In the genomic region with DNA sequence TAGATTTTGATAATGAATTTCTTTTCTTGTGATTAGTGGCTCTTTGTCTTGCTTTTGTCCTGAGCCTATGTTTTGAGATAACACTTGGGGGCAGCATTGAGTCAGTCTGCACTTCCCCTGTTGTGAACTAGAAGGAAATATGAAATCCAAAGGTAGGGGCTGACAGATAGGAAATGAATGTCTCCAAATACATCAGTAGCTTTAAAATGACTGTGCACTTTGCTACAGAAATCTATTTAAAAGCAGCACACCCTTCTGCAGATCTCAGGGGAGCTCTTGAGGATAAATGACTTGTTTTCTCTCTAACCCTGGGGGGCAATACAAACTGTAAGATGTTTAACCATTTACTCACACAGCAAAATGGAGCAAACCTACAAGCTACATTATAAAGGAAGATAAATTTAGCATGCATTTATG, we compare ENCODE assay signal across 8 cellular contexts.
DNase-seq lines count a peak whose midpoint lies in the region; ATAC-seq and TF ChIP-seq lines count a peak whose summit lies in the region.

No MANE protein-coding gene starts in this region.

- no peak overlapping the region for H3K9ac ChIP-seq in SU-DHL-6 (ENCODE audit: low read length)

- TF ChIP-seq CTCF in activated CD8-positive, alpha-beta T cell treated with anti-CD3 and anti-CD28 coated beads for 36 hours (IDR thresholded peaks at IDR 0.05): peak; percentile 57
- TF ChIP-seq CTCF in SU-DHL-6 (IDR thresholded peaks at IDR 0.05; ENCODE audit: insufficient read depth, low read length, poor library complexity, severe bottlenecking) (peak; percentile 45), left lung (IDR thresholded peaks at IDR 0.05) (peak; percentile 22 to 25)

- no peaks in the 10 kb centered on the region for H3K9me2 ChIP-seq in SU-DHL-6 (replicated peaks; ENCODE audit: insufficient read depth, low read length)

- H3K4me1 Mint-ChIP-seq in activated CD8-positive, alpha-beta T cell treated with anti-CD3 and anti-CD28 coated beads for 36 hours (ENCODE audit: low read depth): no peaks in the 10 kb centered on the region
- H3K4me1 Mint-ChIP-seq in activated CD8-positive, alpha-beta T cell treated with anti-CD3 and anti-CD28 coated beads, Interleukin-2, amount 10 ng/mL, durations not matched to agents 7 days and 5 days (ENCODE audit: low read depth): no peaks in the 10 kb centered on the region
- no peaks in the 10 kb centered on the region for H3K4me1 Mint-ChIP-seq in activated T-helper 1 cell treated with anti-CD3 and anti-CD28 coated beads, Interleukin-12 subunit alpha, Interleukin-12 subunit beta, Interleukin-2, Interleukin-4 antibody, amounts not matched to agents 30 ng/mL and 10 ng/mL and 1 ng/mL, durations not matched to agents 14 hours and 24 hours and 36 hours (ENCODE audit: low read depth)
- no peaks in the 10 kb centered on the region for H3K4me1 Mint-ChIP-seq in natural killer cell treated with Interleukin-12 subunit alpha and Interleukin-12 subunit beta and Interleukin-15 and Interleukin-18, amount 100 ng/mL, for 72 hours (ENCODE audit: low read depth in 2 of 2)

- H3K4me3 ChIP-seq in SU-DHL-6 (ENCODE audit: insufficient read depth, low read length, poor library complexity, severe bottlenecking) (no peak overlapping the region), left lung (no peak overlapping the region)

- H3K27ac Mint-ChIP-seq in activated CD8-positive, alpha-beta T cell treated with anti-CD3 and anti-CD28 coated beads for 36 hours: no peak overlapping the region
- no peak overlapping the region for H3K27ac Mint-ChIP-seq in activated CD8-positive, alpha-beta T cell treated with anti-CD3 and anti-CD28 coated beads, Interleukin-2, amount 10 ng/mL, durations not matched to agents 7 days and 5 days
- no peak overlapping the region for H3K27ac Mint-ChIP-seq in activated T-helper 1 cell treated with anti-CD3 and anti-CD28 coated beads, Interleukin-12 subunit alpha, Interleukin-12 subunit beta, Interleukin-2, Interleukin-4 antibody, amounts not matched to agents 30 ng/mL and 10 ng/mL and 1 ng/mL, durations not matched to agents 14 hours and 24 hours and 36 hours
- no peak overlapping the region for H3K27ac Mint-ChIP-seq in natural killer cell treated with Interleukin-12 subunit alpha and Interleukin-12 subunit beta and Interleukin-15 and Interleukin-18, amount 100 ng/mL, for 72 hours

- CTCF ChIA-PET in activated CD8-positive, alpha-beta T cell treated with anti-CD3 and anti-CD28 coated beads for 36 hours (lab: Charles Lee): interaction anchor here (1.7 kb wide), 1 partner anchor 9 kb away, joined by 4 read pairs; no protein-coding TSS in a partner anchor
- CTCF ChIA-PET in activated CD8-positive, alpha-beta T cell treated with anti-CD3 and anti-CD28 coated beads, Interleukin-2, amount 10 ng/mL, durations not matched to agents 7 days and 5 days (lab: Charles Lee): interaction anchor here (0.6 to 1.0 kb wide), 3 partner anchors 10 to 117 kb away, joined by 3 read pairs; no protein-coding TSS in a partner anchor

- peak; percentile 19 for DNase-seq in activated CD8-positive, alpha-beta T cell treated with anti-CD3 and anti-CD28 coated beads for 36 hours
- no peak for DNase-seq in activated CD8-positive, alpha-beta T cell treated with anti-CD3 and anti-CD28 coated beads, Interleukin-2, amount 10 ng/mL, durations not matched to agents 7 days and 5 days
- peak; percentile 51 for DNase-seq in NCI-H1105 (lab: John Stamatoyannopoulos, UW)
- no peak for DNase-seq in left lung
- DNase-seq in activated T-helper 1 cell treated with anti-CD3 and anti-CD28 coated beads, Interleukin-12 subunit alpha, Interleukin-12 subunit beta, Interleukin-2, Interleukin-4 antibody, amounts not matched to agents 30 ng/mL and 10 ng/mL and 1 ng/mL, durations not matched to agents 14 hours and 24 hours and 36 hours (ENCODE audit: low spot score): no peak
- no peak for DNase-seq in stimulated activated CD4-positive, alpha-beta T cell treated with anti-CD3 and anti-CD28 coated beads, Interleukin-4, amount 100 ng/mL, for 1 hour
- DNase-seq in natural killer cell treated with Interleukin-12 subunit alpha and Interleukin-12 subunit beta and Interleukin-15 and Interleukin-18, amount 100 ng/mL, for 72 hours (ENCODE audit: low spot score): no peak

- ATAC-seq in activated CD8-positive, alpha-beta T cell treated with anti-CD3 and anti-CD28 coated beads for 36 hours: no peak
- no peak for ATAC-seq in activated CD8-positive, alpha-beta T cell treated with anti-CD3 and anti-CD28 coated beads, Interleukin-2, amount 10 ng/mL, durations not matched to agents 7 days and 5 days
- peak; percentile 52 for ATAC-seq in left lung
- no peak for ATAC-seq in natural killer cell treated with Interleukin-12 subunit alpha and Interleukin-12 subunit beta and Interleukin-15 and Interleukin-18, amount 100 ng/mL, for 72 hours

- intact Hi-C loops in activated CD8-positive, alpha-beta T cell treated with anti-CD3 and anti-CD28 coated beads for 36 hours (cut with micrococcal nuclease): no loop called here
- intact Hi-C loops in left lung (cut with DNase I): no loop called here
- intact Hi-C loops in activated T-helper 1 cell treated with anti-CD3 and anti-CD28 coated beads, Interleukin-12 subunit alpha, Interleukin-12 subunit beta, Interleukin-2, Interleukin-4 antibody, amounts not matched to agents 30 ng/mL and 10 ng/mL and 1 ng/mL, durations not matched to agents 14 hours and 24 hours and 36 hours (cut with micrococcal nuclease): no loop called here

- no peaks in the 10 kb centered on the region for H3K9me3 Mint-ChIP-seq in activated CD8-positive, alpha-beta T cell treated with anti-CD3 and anti-CD28 coated beads for 36 hours
- H3K9me3 Mint-ChIP-seq in activated CD8-positive, alpha-beta T cell treated with anti-CD3 and anti-CD28 coated beads, Interleukin-2, amount 10 ng/mL, durations not matched to agents 7 days and 5 days (ENCODE audit: insufficient read depth): no peaks in the 10 kb centered on the region
- no peaks in the 10 kb centered on the region for H3K9me3 Mint-ChIP-seq in activated T-helper 1 cell treated with anti-CD3 and anti-CD28 coated beads, Interleukin-12 subunit alpha, Interleukin-12 subunit beta, Interleukin-2, Interleukin-4 antibody, amounts not matched to agents 30 ng/mL and 10 ng/mL and 1 ng/mL, durations not matched to agents 14 hours and 24 hours and 36 hours
- H3K9me3 Mint-ChIP-seq in natural killer cell treated with Interleukin-12 subunit alpha and Interleukin-12 subunit beta and Interleukin-15 and Interleukin-18, amount 100 ng/mL, for 72 hours: no peaks in the 10 kb centered on the region

- no peaks in the 10 kb centered on the region for H3K36me3 ChIP-seq in SU-DHL-6 (ENCODE audit: low read length)
- H3K36me3 ChIP-seq in left lung: no peaks in the 10 kb centered on the region

- H3F3A ChIP-seq in SU-DHL-6 (ENCODE audit: insufficient read depth): no peaks in the 10 kb centered on the region

- no peaks in the 10 kb centered on the region for H3K27me3 ChIP-seq in SU-DHL-6 (ENCODE audit: low read length)
- no peaks in the 10 kb centered on the region for H3K27me3 ChIP-seq in left lung

- no peak overlapping the region for H2AFZ ChIP-seq in SU-DHL-6 (ENCODE audit: low read depth, low read length, severe bottlenecking)

- no peak overlapping the region for H3K27ac ChIP-seq in SU-DHL-6 (ENCODE audit: low read depth, low read length)
- no peak overlapping the region for H3K27ac ChIP-seq in left lung

- H3K79me2 ChIP-seq in SU-DHL-6 (ENCODE audit: insufficient read depth, low read length): no peaks in the 10 kb centered on the region

- no peak overlapping the region for H3K4me3 Mint-ChIP-seq in activated CD8-positive, alpha-beta T cell treated with anti-CD3 and anti-CD28 coated beads for 36 hours
- no peak overlapping the region for H3K4me3 Mint-ChIP-seq in activated CD8-positive, alpha-beta T cell treated with anti-CD3 and anti-CD28 coated beads, Interleukin-2, amount 10 ng/mL, durations not matched to agents 7 days and 5 days
- H3K4me3 Mint-ChIP-seq in activated T-helper 1 cell treated with anti-CD3 and anti-CD28 coated beads, Interleukin-12 subunit alpha, Interleukin-12 subunit beta, Interleukin-2, Interleukin-4 antibody, amounts not matched to agents 30 ng/mL and 10 ng/mL and 1 ng/mL, durations not matched to agents 14 hours and 24 hours and 36 hours: no peak overlapping the region
- H3K4me3 Mint-ChIP-seq in natural killer cell treated with Interleukin-12 subunit alpha and Interleukin-12 subunit beta and Interleukin-15 and Interleukin-18, amount 100 ng/mL, for 72 hours: no peak overlapping the region

- H3K36me3 Mint-ChIP-seq in activated CD8-positive, alpha-beta T cell treated with anti-CD3 and anti-CD28 coated beads for 36 hours (ENCODE audit: low read depth): no peaks in the 10 kb centered on the region
- no peaks in the 10 kb centered on the region for H3K36me3 Mint-ChIP-seq in activated CD8-positive, alpha-beta T cell treated with anti-CD3 and anti-CD28 coated beads, Interleukin-2, amount 10 ng/mL, durations not matched to agents 7 days and 5 days (ENCODE audit: low read depth)
- H3K36me3 Mint-ChIP-seq in activated T-helper 1 cell treated with anti-CD3 and anti-CD28 coated beads, Interleukin-12 subunit alpha, Interleukin-12 subunit beta, Interleukin-2, Interleukin-4 antibody, amounts not matched to agents 30 ng/mL and 10 ng/mL and 1 ng/mL, durations not matched to agents 14 hours and 24 hours and 36 hours (ENCODE audit: low read depth): no peaks in the 10 kb centered on the region
- no peaks in the 10 kb centered on the region for H3K36me3 Mint-ChIP-seq in natural killer cell treated with Interleukin-12 subunit alpha and Interleukin-12 subunit beta and Interleukin-15 and Interleukin-18, amount 100 ng/mL, for 72 hours

- no peaks in the 10 kb centered on the region for H4K20me1 ChIP-seq in SU-DHL-6 (ENCODE audit: low read depth, low read length)

- H3K9me3 ChIP-seq in SU-DHL-6 (ENCODE audit: insufficient read depth, low read length) (no peaks in the 10 kb centered on the region), left lung (no peaks in the 10 kb centered on the region)

- no peaks in the 10 kb centered on the region for H3K27me3 Mint-ChIP-seq in activated CD8-positive, alpha-beta T cell treated with anti-CD3 and anti-CD28 coated beads for 36 hours
- no peaks in the 10 kb centered on the region for H3K27me3 Mint-ChIP-seq in activated CD8-positive, alpha-beta T cell treated with anti-CD3 and anti-CD28 coated beads, Interleukin-2, amount 10 ng/mL, durations not matched to agents 7 days and 5 days (ENCODE audit: low read depth)
- no peaks in the 10 kb centered on the region for H3K27me3 Mint-ChIP-seq in activated T-helper 1 cell treated with anti-CD3 and anti-CD28 coated beads, Interleukin-12 subunit alpha, Interleukin-12 subunit beta, Interleukin-2, Interleukin-4 antibody, amounts not matched to agents 30 ng/mL and 10 ng/mL and 1 ng/mL, durations not matched to agents 14 hours and 24 hours and 36 hours (ENCODE audit: insufficient read depth)
- H3K27me3 Mint-ChIP-seq in natural killer cell treated with Interleukin-12 subunit alpha and Interleukin-12 subunit beta and Interleukin-15 and Interleukin-18, amount 100 ng/mL, for 72 hours: no peaks in the 10 kb centered on the region

- POLR2A ChIA-PET in activated CD8-positive, alpha-beta T cell treated with anti-CD3 and anti-CD28 coated beads for 36 hours (lab: Charles Lee): no interaction called here
- POLR2A ChIA-PET in activated CD8-positive, alpha-beta T cell treated with anti-CD3 and anti-CD28 coated beads, Interleukin-2, amount 10 ng/mL, durations not matched to agents 7 days and 5 days (lab: Charles Lee): no interaction called here

- H3K4me2 ChIP-seq in SU-DHL-6 (ENCODE audit: low read depth, low read length, poor library complexity, severe bottlenecking): no peak overlapping the region

- H3K4me1 ChIP-seq in left lung: no peaks in the 10 kb centered on the region

Comparison
In these comparisons a context has a peak if more than half of its experiments do, and no peak if none do; other contexts are left out.
1. DNase-seq: peak in activated CD8-positive, alpha-beta T cell treated with anti-CD3 and anti-CD28 coated beads for 36 hours (single experiment) and NCI-H1105 (single experiment); none in activated CD8-positive, alpha-beta T cell treated with anti-CD3 and anti-CD28 coated beads, Interleukin-2, amount 10 ng/mL, durations not matched to agents 7 days and 5 days (single experiment), left lung (0 of 2), activated T-helper 1 cell treated with anti-CD3 and anti-CD28 coated beads, Interleukin-12 subunit alpha, Interleukin-12 subunit beta, Interleukin-2, Interleukin-4 antibody, amounts not matched to agents 30 ng/mL and 10 ng/mL and 1 ng/mL, durations not matched to agents 14 hours and 24 hours and 36 hours (single experiment), stimulated activated CD4-positive, alpha-beta T cell treated with anti-CD3 and anti-CD28 coated beads, Interleukin-4, amount 100 ng/mL, for 1 hour (single experiment) and natural killer cell treated with Interleukin-12 subunit alpha and Interleukin-12 subunit beta and Interleukin-15 and Interleukin-18, amount 100 ng/mL, for 72 hours (single experiment).
2. Peak in every context shown above with its lines, with median percentiles within 50 percentile points of each other: CTCF ChIP-seq.